Comparison of ENCODE assay signal across 8 cellular contexts in genomic region chr11:63814383-63814736, GRCh38. TPM values are rescaled to one million over a fixed set of nuclear protein-coding genes. Genes with fewer than 3 reads are reported as not detected.
A peak's percentile ranks its signal among the peaks of the same experiment; 100 is the strongest.
DNase-seq lines count a peak whose midpoint lies in the region; ATAC-seq and TF ChIP-seq lines count a peak whose summit lies in the region.

No MANE protein-coding gene starts in this region.

- peaks cover 15% of the 10 kb centered on the region for H3K27me3 Mint-ChIP-seq in WTC11 (ENCODE audit: low read depth)

- peaks cover 38% of the 10 kb centered on the region for H3K36me3 Mint-ChIP-seq in WTC11

- H3K27me3 ChIP-seq in iPS-15b (ENCODE audit: control insufficient read depth, insufficient read depth, low read length) = peaks cover 3% of the 10 kb centered on the region
- H3K27me3 ChIP-seq in stomach = no peaks in the 10 kb centered on the region

- 11 to 21% (median 19%) methylated on average over 7 of the region's 7 CpGs for WGBS in stomach, 5 donors

- ATAC-seq in WTC11 = peak; percentile 6; the same call in 1 of the 2 replicates

- H3K9me3 ChIP-seq in iPS-15b (ENCODE audit: control insufficient read depth, insufficient read depth, low read length) = no peaks in the 10 kb centered on the region
- H3K9me3 ChIP-seq in stomach = no peaks in the 10 kb centered on the region

- H3K9me3 Mint-ChIP-seq in WTC11 = no peaks in the 10 kb centered on the region

- peak overlapping the region; percentile 88 for H3K9ac ChIP-seq in iPS-15b (ENCODE audit: low read depth, low read length)

- POLR2A ChIA-PET in WTC11 (lab: Charles Lee) = interaction anchor here (0.6 to 1.0 kb wide), 5 partner anchors 22 to 1001 kb away, joined by 3 to 7 read pairs (median 3); partner anchors contain the start of gene ZFTA

- H3K4me3 Mint-ChIP-seq in WTC11 = peak overlapping the region; percentile 89

- H3K4me1 ChIP-seq in iPS-15b (ENCODE audit: control insufficient read depth, insufficient read depth, low read length) (peaks cover 3% of the 10 kb centered on the region), stomach (peaks cover 8 to 38% (median 28%) of the 10 kb centered on the region in 4 donors)

- peak overlapping the region; percentile 73 for H3K27ac Mint-ChIP-seq in WTC11

- peak overlapping the region in 3 of 5 donors; percentile 82 to 88 (median 85) for H3K27ac ChIP-seq in stomach

- H3K4me1 Mint-ChIP-seq in WTC11 = peaks cover 32% of the 10 kb centered on the region

- H3K4me3 ChIP-seq in iPS-15b (ENCODE audit: low read depth, low read length) (peak overlapping the region; percentile 65), stomach (peak overlapping the region; percentile 91 to 99 (median 95))

- CTCF ChIA-PET in WTC11 (lab: Charles Lee) = interaction anchor here (0.7 to 1.5 kb wide), 4 partner anchors 16 to 131 kb away, joined by 3 to 6 read pairs (median 3); partner anchors contain the start of gene ZFTA

- DNase-seq in NCI-H510A treated with DMSO at 0.1 percent for 48 hours (lab: John Stamatoyannopoulos, UW) (peak; percentile 50), NCI-H510A (lab: John Stamatoyannopoulos, UW) (no peak), WTC11 (ENCODE audit: low spot score) (no peak), stomach (no peak), GF-D8 (lab: John Stamatoyannopoulos, UW) (no peak), SIG-M5 treated with dmso at 0.1 percent for 504 hours (lab: John Stamatoyannopoulos, UW; ENCODE audit: unreplicated experiment) (no peak), RPMI8226 (no peak)

- TF ChIP-seq CTCF in WTC11 (IDR thresholded peaks at IDR 0.05) (no peak), stomach (IDR thresholded peaks at IDR 0.05) (no peak)

- TF ChIP-seq EP300 in stomach (IDR thresholded peaks at IDR 0.05) = no peak

- TF ChIP-seq POLR2A in stomach (IDR thresholded peaks at IDR 0.05) = no peak

- H3K36me3 ChIP-seq in iPS-15b (ENCODE audit: control insufficient read depth, insufficient read depth, low read length) (peaks cover 29% of the 10 kb centered on the region), stomach (peaks cover 25 to 31% (median 28%) of the 10 kb centered on the region in 4 donors)

- intact Hi-C loops in stomach (cut with DNase I; ENCODE audit: low total_unique reads) = no loop called here

TF ChIP-seq in WTC11, 78 proteins besides CTCF, POLR2A, EP300 and RAD21:
- TF ChIP-seq, protein P1, sequence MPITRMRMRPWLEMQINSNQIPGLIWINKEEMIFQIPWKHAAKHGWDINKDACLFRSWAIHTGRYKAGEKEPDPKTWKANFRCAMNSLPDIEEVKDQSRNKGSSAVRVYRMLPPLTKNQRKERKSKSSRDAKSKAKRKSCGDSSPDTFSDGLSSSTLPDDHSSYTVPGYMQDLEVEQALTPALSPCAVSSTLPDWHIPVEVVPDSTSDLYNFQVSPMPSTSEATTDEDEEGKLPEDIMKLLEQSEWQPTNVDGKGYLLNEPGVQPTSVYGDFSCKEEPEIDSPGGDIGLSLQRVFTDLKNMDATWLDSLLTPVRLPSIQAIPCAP (CRISPR knock-in tag; IDR thresholded peaks at IDR 0.05) = no peak
- TF ChIP-seq, protein P2, sequence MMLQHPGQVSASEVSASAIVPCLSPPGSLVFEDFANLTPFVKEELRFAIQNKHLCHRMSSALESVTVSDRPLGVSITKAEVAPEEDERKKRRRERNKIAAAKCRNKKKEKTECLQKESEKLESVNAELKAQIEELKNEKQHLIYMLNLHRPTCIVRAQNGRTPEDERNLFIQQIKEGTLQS (CRISPR knock-in tag; conservative IDR thresholded peaks at IDR 0.05) = no peak
- TF ChIP-seq FOXJ3 (CRISPR knock-in tag; IDR thresholded peaks at IDR 0.05; ENCODE audit: borderline replicate concordance) (no peak), FOXP4 (CRISPR knock-in tag; IDR thresholded peaks at IDR 0.05) (no peak), FOXP1 (CRISPR knock-in tag; IDR thresholded peaks at IDR 0.05; ENCODE audit: borderline replicate concordance) (no peak), TP53 (CRISPR knock-in tag; IDR thresholded peaks at IDR 0.05) (no peak), NFATC4 (CRISPR knock-in tag; IDR thresholded peaks at IDR 0.05) (no peak), RELA (CRISPR knock-in tag; IDR thresholded peaks at IDR 0.05; ENCODE audit: borderline replicate concordance) (no peak), ZNF532 (CRISPR knock-in tag; IDR thresholded peaks at IDR 0.05; ENCODE audit: borderline replicate concordance) (no peak), GTF2I (CRISPR knock-in tag; conservative IDR thresholded peaks at IDR 0.05) (no peak), TEAD4 (CRISPR knock-in tag; IDR thresholded peaks at IDR 0.05) (no peak), ZNF138 (CRISPR knock-in tag; conservative IDR thresholded peaks at IDR 0.05) (no peak)
- TF ChIP-seq, protein P3, sequence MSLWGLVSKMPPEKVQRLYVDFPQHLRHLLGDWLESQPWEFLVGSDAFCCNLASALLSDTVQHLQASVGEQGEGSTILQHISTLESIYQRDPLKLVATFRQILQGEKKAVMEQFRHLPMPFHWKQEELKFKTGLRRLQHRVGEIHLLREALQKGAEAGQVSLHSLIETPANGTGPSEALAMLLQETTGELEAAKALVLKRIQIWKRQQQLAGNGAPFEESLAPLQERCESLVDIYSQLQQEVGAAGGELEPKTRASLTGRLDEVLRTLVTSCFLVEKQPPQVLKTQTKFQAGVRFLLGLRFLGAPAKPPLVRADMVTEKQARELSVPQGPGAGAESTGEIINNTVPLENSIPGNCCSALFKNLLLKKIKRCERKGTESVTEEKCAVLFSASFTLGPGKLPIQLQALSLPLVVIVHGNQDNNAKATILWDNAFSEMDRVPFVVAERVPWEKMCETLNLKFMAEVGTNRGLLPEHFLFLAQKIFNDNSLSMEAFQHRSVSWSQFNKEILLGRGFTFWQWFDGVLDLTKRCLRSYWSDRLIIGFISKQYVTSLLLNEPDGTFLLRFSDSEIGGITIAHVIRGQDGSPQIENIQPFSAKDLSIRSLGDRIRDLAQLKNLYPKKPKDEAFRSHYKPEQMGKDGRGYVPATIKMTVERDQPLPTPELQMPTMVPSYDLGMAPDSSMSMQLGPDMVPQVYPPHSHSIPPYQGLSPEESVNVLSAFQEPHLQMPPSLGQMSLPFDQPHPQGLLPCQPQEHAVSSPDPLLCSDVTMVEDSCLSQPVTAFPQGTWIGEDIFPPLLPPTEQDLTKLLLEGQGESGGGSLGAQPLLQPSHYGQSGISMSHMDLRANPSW (CRISPR knock-in tag; conservative IDR thresholded peaks at IDR 0.05; ENCODE audit: low read depth) = no peak

RNA-seq across cellular contexts. Expression of gene SPINDOC, which starts 1.1 kb away (rescaled TPM):
- total RNA-seq in WTC11 (2021) (93.8 to 108 TPM (median 106 TPM) in 3 replicates), stomach (10 to 100 TPM in 1 of 5 donors, 1 to 10 TPM in 3, under 1 TPM in 1; 0.45 to 13.6 (median 5.7) TPM)
- polyA plus RNA-seq in stomach = 10 to 100 TPM in 1 of 3 donors, 1 to 10 TPM in 2; 4.6 to 12.1 (median 5.8) TPM

RNA-seq across cellular contexts. Expression of gene MARK2, which starts 24.6 kb away (rescaled TPM):
- total RNA-seq in WTC11 (2021) = 50.8 to 57.4 TPM (median 51.4 TPM) in 3 replicates
- 100 to 1,000 TPM in 1 of 5 donors, 10 to 100 TPM in 4; 13.8 to 128 (median 34.8) TPM for total RNA-seq in stomach
- polyA plus RNA-seq in stomach = 10 to 100 TPM in 2 of 3 donors, 1 to 10 TPM in 1; 8.8 to 18.2 (median 13.9) TPM

RNA-seq across cellular contexts. Expression of gene ZFTA, which starts 45.8 kb away (rescaled TPM):
- total RNA-seq in WTC11 (2021) (44.7 to 47.2 TPM (median 45.6 TPM) in 3 replicates), stomach (10 to 100 TPM in 2 of 5 donors, 1 to 10 TPM in 3; 1.8 to 16.8 (median 8.8) TPM)
- 1 to 10 TPM; 4.4 to 6.9 (median 4.8) TPM for polyA plus RNA-seq in stomach
